21 cellular contexts compared by ENCODE assay signal in genomic region chr10:623039-623438, GRCh38.
DNase-seq lines count a peak whose midpoint lies in the region; ATAC-seq and TF ChIP-seq lines count a peak whose summit lies in the region.
"Had no signal": no experiment of that assay in that cellular context is flagged by ENCODE, and none has a peak within 500 bp of the region (broad histone marks: within the 10 kb centered on the region; RNA-seq: fewer than 3 reads in every experiment).

No MANE protein-coding gene starts in this region.

- CTCF ChIA-PET in SK-N-SH (lab: Yijun Ruan, JAX), result no interaction called here

- H3K9me2 ChIP-seq in SK-N-SH, result no peaks in the 10 kb centered on the region

- no peak overlapping the region for H3K4me3 Mint-ChIP-seq in chondrocyte (ENCODE audit: unreplicated experiment)
- H3K4me3 Mint-ChIP-seq in stimulated activated memory B cell treated with anti-CD40 and anti-IgM and Interleukin-4, amounts not matched to agents 10 μg/mL and 1 μg/mL and 100 μg/mL, for 72 hours, result no peak overlapping the region
- H3K4me3 Mint-ChIP-seq: B cell; natural killer cell treated with Interleukin-12 subunit alpha and Interleukin-12 subunit beta and Interleukin-15 and Interleukin-18, amount 100 ng/mL, for 72 hours; stimulated activated naive B cell treated with anti-CD40 and anti-IgM and Interleukin-4, amounts not matched to agents 10 μg/mL and 1 μg/mL and 100 μg/mL, for 72 hours; T-helper 1 cell treated with Interleukin-12 subunit alpha and Interleukin-12 subunit beta and Interleukin-4 antibody, amounts not matched to agents 30 μg/mL and 1 μg/mL, for 36 hours had no signal

- H3K4me1 ChIP-seq in mesenchymal stem cell (ENCODE audit: control insufficient read depth, insufficient read depth, low read depth, low read length) (peaks cover 45% of the 10 kb centered on the region), rectal smooth muscle tissue (ENCODE audit: control insufficient read depth, insufficient read depth, low read length) (peaks cover 45% of the 10 kb centered on the region), SK-N-SH (ENCODE audit: control insufficient read depth in 1 of 2, insufficient read depth in 2 of 2, low read depth in 1 of 2, low read length in 1 of 2) (peaks cover 13 to 50% of the 10 kb centered on the region in 2 experiments; a peak in 3 of 4 replicates), thyroid gland (peaks cover 23 to 26% of the 10 kb centered on the region in 2 donors)

- H3K27ac ChIP-seq in mesenchymal stem cell (ENCODE audit: low read length, poor library complexity, severe bottlenecking) (no peak overlapping the region), rectal smooth muscle tissue (ENCODE audit: low read depth, low read length) (peak overlapping the region; percentile 90), SK-N-SH (ENCODE audit: low read depth in 2 of 2, low read length in 1 of 2) (no peak overlapping the region), thyroid gland (no peak overlapping the region)
- H3K27ac ChIP-seq: SJCRH30 had no signal

- no peak for TF ChIP-seq POLR2A in thyroid gland (IDR thresholded peaks at IDR 0.05)

- in situ Hi-C loops in G401 (cut with HindIII; ENCODE audit: low sequenced_read_pairs), result no loop called here

- TF ChIP-seq CTCF in chondrocyte (IDR thresholded peaks at IDR 0.05), result no peak
- no peak for TF ChIP-seq CTCF in SK-N-SH (IDR thresholded peaks at IDR 0.05)
- no peak for TF ChIP-seq CTCF in thyroid gland (IDR thresholded peaks at IDR 0.05)

- intact Hi-C loops in thyroid gland (cut with DNase I), result no loop called here

- H3K4me1 Mint-ChIP-seq in chondrocyte (ENCODE audit: low read depth), result peaks cover 61% of the 10 kb centered on the region
- peaks cover 22% of the 10 kb centered on the region for H3K4me1 Mint-ChIP-seq in stimulated activated memory B cell treated with anti-CD40 and anti-IgM and Interleukin-4, amounts not matched to agents 10 μg/mL and 1 μg/mL and 100 μg/mL, for 72 hours

- H2BK120ac ChIP-seq in mesenchymal stem cell (ENCODE audit: low read depth, low read length), result peak overlapping the region; percentile 64

- H3K9ac ChIP-seq in mesenchymal stem cell (ENCODE audit: low read length) (no peak overlapping the region), rectal smooth muscle tissue (ENCODE audit: low read length) (no peak overlapping the region), SK-N-SH (no peak overlapping the region)

- POLR2A ChIA-PET in SK-N-SH (lab: Yijun Ruan, JAX), result no interaction called here

- no peak overlapping the region for H2AK5ac ChIP-seq in mesenchymal stem cell (ENCODE audit: low read length, severe bottlenecking)

- H4K91ac ChIP-seq in mesenchymal stem cell (ENCODE audit: low read length), result peak overlapping the region; percentile 67

- H3K36me3 ChIP-seq in mesenchymal stem cell (ENCODE audit: control insufficient read depth in 1 of 2, insufficient read depth in 2 of 2, low read depth in 1 of 2, low read length in 2 of 2) (peaks cover 6 to 8% of the 10 kb centered on the region in 2 experiments), rectal smooth muscle tissue (ENCODE audit: control insufficient read depth, insufficient read depth, low read length) (no peaks in the 10 kb centered on the region), SK-N-SH (replicated peaks in 1 of 2; ENCODE audit: control insufficient read depth in 1 of 2, insufficient read depth in 2 of 2, low read length in 1 of 2) (no peaks in the 10 kb centered on the region), thyroid gland (no peaks in the 10 kb centered on the region)
- H3K36me3 ChIP-seq: SJCRH30 had no signal

- H2AFZ ChIP-seq in mesenchymal stem cell (ENCODE audit: low read depth, low read length) (no peak overlapping the region), SK-N-SH (ENCODE audit: low read depth) (no peak overlapping the region)

- no peak for TF ChIP-seq EP300 in SK-N-SH (IDR thresholded peaks at IDR 0.05; ENCODE audit: borderline replicate concordance in 1 of 2, low read depth in 1 of 2, low read length in 1 of 2)

- H3K4me3 ChIP-seq in mesenchymal stem cell (ENCODE audit: insufficient read depth in 1 of 2, low read depth in 1 of 2, low read length in 2 of 2) (no peak overlapping the region), rectal smooth muscle tissue (ENCODE audit: low read length) (no peak overlapping the region), SK-N-SH (ENCODE audit: low read depth in 2 of 2, low read length in 1 of 2) (no peak overlapping the region), thyroid gland (replicated peaks in 1 of 3) (no peak overlapping the region)
- H3K4me3 ChIP-seq: SJCRH30, skin epidermis had no signal

- peaks cover 79% of the 10 kb centered on the region for H4K20me1 ChIP-seq in SK-N-SH (ENCODE audit: insufficient read depth)

- no peak for TF ChIP-seq RAD21 in SK-N-SH (IDR thresholded peaks at IDR 0.05; ENCODE audit: low read length)

- H3K14ac ChIP-seq in mesenchymal stem cell (ENCODE audit: low read length in 2 of 2), result peak overlapping the region in 1 of 2 experiments; percentile 97

- peak overlapping the region; percentile 75 for H3K27ac Mint-ChIP-seq in chondrocyte (ENCODE audit: unreplicated experiment)
- H3K27ac Mint-ChIP-seq in stimulated activated memory B cell treated with anti-CD40 and anti-IgM and Interleukin-4, amounts not matched to agents 10 μg/mL and 1 μg/mL and 100 μg/mL, for 72 hours, result no peak overlapping the region
- H3K27ac Mint-ChIP-seq: B cell; natural killer cell treated with Interleukin-12 subunit alpha and Interleukin-12 subunit beta and Interleukin-15 and Interleukin-18, amount 100 ng/mL, for 72 hours; stimulated activated naive B cell treated with anti-CD40 and anti-IgM and Interleukin-4, amounts not matched to agents 10 μg/mL and 1 μg/mL and 100 μg/mL, for 72 hours; T-helper 1 cell treated with Interleukin-12 subunit alpha and Interleukin-12 subunit beta and Interleukin-4 antibody, amounts not matched to agents 30 μg/mL and 1 μg/mL, for 36 hours had no signal

- H3K23ac ChIP-seq in mesenchymal stem cell (ENCODE audit: low read length in 2 of 2), result no peak overlapping the region

- peaks cover 71% of the 10 kb centered on the region; the same call in 1 of the 2 replicates for H3K79me2 ChIP-seq in SK-N-SH (ENCODE audit: insufficient read depth)

- WGBS in mesenchymal stem cell, result 95% methylated on average over 20 of the region's 20 CpGs
- WGBS in SK-N-SH (ENCODE audit: low lambda C conversion rate), result 96% methylated on average over 20 of the region's 20 CpGs
- 91 to 94% methylated on average over 20 of the region's 20 CpGs for WGBS in thyroid gland, 2 donors

- H2BK15ac ChIP-seq in mesenchymal stem cell (ENCODE audit: low read depth, poor library complexity, severe bottlenecking), result no peak overlapping the region

- H3K27me3 ChIP-seq in mesenchymal stem cell (ENCODE audit: control insufficient read depth in 1 of 2, insufficient read depth in 1 of 2, low read length in 2 of 2) (no peaks in the 10 kb centered on the region), rectal smooth muscle tissue (ENCODE audit: control insufficient read depth, insufficient read depth, low read length) (no peaks in the 10 kb centered on the region), SK-N-SH (ENCODE audit: insufficient read depth) (no peaks in the 10 kb centered on the region), thyroid gland (no peaks in the 10 kb centered on the region)
- H3K27me3 ChIP-seq: SJCRH30 had no signal

- DNase-seq in G401 (ENCODE audit: low spot score) (peak; percentile 75), chondrocyte (ENCODE audit: low spot score) (no peak), mesenchymal stem cell (no peak), SK-N-SH (no peak), thyroid gland (no peak), kidney glomerular epithelial cell (lab: John Stamatoyannopoulos, UW) (no peak)
- DNase-seq: activated CD4-positive, alpha-beta T cell treated with anti-CD3 and anti-CD28 coated beads for 4 hours; activated naive CD4-positive, alpha-beta T cell treated with anti-CD3 and anti-CD28 coated beads, Interleukin-2, amount 50 U/mL, for 16 hours; effector CD8-positive, alpha-beta T cell; NCI-H1092; NCI-H187 treated with DMSO at 0.1 percent for 48 hours; NCI-H446 treated with DMSO at 0.1 percent for 48 hours; stimulated activated naive B cell treated with anti-CD40 and anti-IgM and Interleukin-4, amounts not matched to agents 10 μg/mL and 1 μg/mL and 100 μg/mL, for 72 hours had no signal

- H3K9me3 Mint-ChIP-seq in chondrocyte (ENCODE audit: low read depth), result no peaks in the 10 kb centered on the region
- H3K9me3 Mint-ChIP-seq in stimulated activated memory B cell treated with anti-CD40 and anti-IgM and Interleukin-4, amounts not matched to agents 10 μg/mL and 1 μg/mL and 100 μg/mL, for 72 hours, result no peaks in the 10 kb centered on the region
- H3K9me3 Mint-ChIP-seq: natural killer cell treated with Interleukin-12 subunit alpha and Interleukin-12 subunit beta and Interleukin-15 and Interleukin-18, amount 100 ng/mL, for 72 hours; stimulated activated naive B cell treated with anti-CD40 and anti-IgM and Interleukin-4, amounts not matched to agents 10 μg/mL and 1 μg/mL and 100 μg/mL, for 72 hours; T-helper 1 cell treated with Interleukin-12 subunit alpha and Interleukin-12 subunit beta and Interleukin-4 antibody, amounts not matched to agents 30 μg/mL and 1 μg/mL, for 36 hours had no signal

- no peaks in the 10 kb centered on the region for H3K9me3 ChIP-seq in mesenchymal stem cell (ENCODE audit: control insufficient read depth, low read length)
- no peaks in the 10 kb centered on the region for H3K9me3 ChIP-seq in SK-N-SH
- H3K9me3 ChIP-seq in thyroid gland, result no peaks in the 10 kb centered on the region
- H3K9me3 ChIP-seq: SJCRH30 had no signal

- no peaks in the 10 kb centered on the region for H3K27me3 Mint-ChIP-seq in chondrocyte (ENCODE audit: low read depth)
- peaks cover 88% of the 10 kb centered on the region for H3K27me3 Mint-ChIP-seq in stimulated activated memory B cell treated with anti-CD40 and anti-IgM and Interleukin-4, amounts not matched to agents 10 μg/mL and 1 μg/mL and 100 μg/mL, for 72 hours

- peak overlapping the region; percentile 23 to 26 for H3K18ac ChIP-seq in mesenchymal stem cell (ENCODE audit: low read depth in 1 of 2, low read length in 2 of 2)

- H3K79me1 ChIP-seq in mesenchymal stem cell (replicated peaks; ENCODE audit: low read length, poor library complexity, severe bottlenecking), result peaks cover 52% of the 10 kb centered on the region

- peak overlapping the region; percentile 19 for H4K8ac ChIP-seq in mesenchymal stem cell (ENCODE audit: low read length)

- H3K4me2 ChIP-seq in mesenchymal stem cell (ENCODE audit: low read length, poor library complexity, severe bottlenecking) (no peak overlapping the region), SK-N-SH (no peak overlapping the region)

- peak overlapping the region; percentile 25 to 60 for H2BK12ac ChIP-seq in mesenchymal stem cell (ENCODE audit: low read length in 2 of 2)

- ATAC-seq in stimulated activated memory B cell treated with anti-CD40 and anti-IgM and Interleukin-4, amounts not matched to agents 10 μg/mL and 1 μg/mL and 100 μg/mL, for 72 hours, result no peak
- ATAC-seq: natural killer cell treated with Interleukin-12 subunit alpha and Interleukin-12 subunit beta and Interleukin-15 and Interleukin-18, amount 100 ng/mL, for 72 hours; Panc1; stimulated activated naive B cell treated with anti-CD40 and anti-IgM and Interleukin-4, amounts not matched to agents 10 μg/mL and 1 μg/mL and 100 μg/mL, for 72 hours had no signal

- peak overlapping the region in 1 of 2 experiments; percentile 71 for H3K4ac ChIP-seq in mesenchymal stem cell (ENCODE audit: low read depth in 1 of 2, low read length in 2 of 2)

- no peaks in the 10 kb centered on the region for H3F3A ChIP-seq in SK-N-SH (replicated peaks; ENCODE audit: insufficient read depth)

- no peak overlapping the region for H2BK5ac ChIP-seq in mesenchymal stem cell (ENCODE audit: low read depth, low read length, poor library complexity, severe bottlenecking)

- H3K36me3 Mint-ChIP-seq in chondrocyte (ENCODE audit: low read depth), result no peaks in the 10 kb centered on the region
- H3K36me3 Mint-ChIP-seq in stimulated activated memory B cell treated with anti-CD40 and anti-IgM and Interleukin-4, amounts not matched to agents 10 μg/mL and 1 μg/mL and 100 μg/mL, for 72 hours, result no peaks in the 10 kb centered on the region
- H3K36me3 Mint-ChIP-seq: natural killer cell treated with Interleukin-12 subunit alpha and Interleukin-12 subunit beta and Interleukin-15 and Interleukin-18, amount 100 ng/mL, for 72 hours; stimulated activated naive B cell treated with anti-CD40 and anti-IgM and Interleukin-4, amounts not matched to agents 10 μg/mL and 1 μg/mL and 100 μg/mL, for 72 hours had no signal
